In the genomic region with DNA sequence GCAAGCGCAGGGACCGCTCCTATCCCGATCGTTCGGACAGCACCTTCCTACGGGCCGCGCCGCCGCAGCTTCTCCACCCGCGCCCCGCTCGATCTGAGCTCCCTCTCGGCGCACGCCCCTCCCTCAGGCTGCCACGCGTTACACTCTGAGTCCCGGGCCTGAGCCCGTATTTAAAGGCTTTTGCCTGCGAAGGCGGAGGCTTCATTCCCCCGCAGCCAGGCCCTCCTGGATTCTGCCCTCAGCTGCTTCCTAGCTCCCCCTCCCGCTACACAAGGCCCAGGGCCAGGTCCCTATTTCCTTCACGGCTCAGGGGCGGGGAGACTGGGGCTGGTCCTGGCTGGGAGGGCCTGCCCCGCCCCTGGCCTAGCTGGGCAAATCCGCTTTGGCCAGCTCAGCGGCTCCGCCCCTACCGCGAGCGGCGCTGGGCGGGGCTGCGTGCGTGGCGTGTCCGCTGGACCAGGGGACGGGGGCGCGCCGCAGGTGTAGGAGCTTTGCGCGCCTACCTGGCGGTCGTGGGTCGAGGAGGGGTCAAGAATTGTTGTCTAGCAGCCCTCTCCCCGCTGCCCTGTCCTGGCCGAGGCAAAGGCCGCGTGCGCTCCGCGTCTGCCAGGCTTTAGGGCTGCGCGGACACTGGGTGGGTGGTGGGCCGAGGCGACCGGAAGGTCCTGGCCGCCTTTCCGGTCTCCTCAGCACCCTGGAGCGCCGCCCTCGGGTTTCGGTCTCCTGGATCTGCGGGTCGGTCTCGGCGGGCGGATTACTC, we compare ENCODE assay signal across 8 cellular contexts. TPM values are rescaled to one million over a fixed set of nuclear protein-coding genes. Genes with fewer than 3 reads are reported as not detected.
DNase-seq lines count a peak whose midpoint lies in the region; ATAC-seq and TF ChIP-seq lines count a peak whose summit lies in the region.

Gene UGDH, minus strand, starts transcription at position 144 of the 760 bp plus-strand sequence. CDS start 5,927 bp downstream, outside the sequence.

- peak within 1 kb of the TSS; percentile 91 for H3K27ac Mint-ChIP-seq in activated naive CD4-positive, alpha-beta T cell treated with anti-CD3 and anti-CD28 coated beads, Interleukin-2, amount 50 U/mL, for 24 hours

- peaks cover 11% of the 10 kb centered on the region for H3K9me3 Mint-ChIP-seq in activated naive CD4-positive, alpha-beta T cell treated with anti-CD3 and anti-CD28 coated beads, Interleukin-2, amount 50 U/mL, for 24 hours

- peaks cover 17% of the 10 kb centered on the region for H3K4me1 Mint-ChIP-seq in activated naive CD4-positive, alpha-beta T cell treated with anti-CD3 and anti-CD28 coated beads, Interleukin-2, amount 50 U/mL, for 24 hours

- peak; percentile 35 for TF ChIP-seq CTCF in GM10248 (IDR thresholded peaks at IDR 0.05; ENCODE audit: control extremely low read depth, extremely low read depth, low read depth, missing control alignments)

- H3K27ac ChIP-seq in temporal lobe (ENCODE audit: low read depth, low read length), result peak within 1 kb of the TSS; percentile 75

- H3K27me3 Mint-ChIP-seq in activated naive CD4-positive, alpha-beta T cell treated with anti-CD3 and anti-CD28 coated beads, Interleukin-2, amount 50 U/mL, for 24 hours, result no peaks in the 10 kb centered on the region

- ATAC-seq in HG02588 (IDR thresholded peaks at IDR 0.05; ENCODE audit: unreplicated experiment), result peak; percentile 96
- ATAC-seq in SK-N-SH treated with all-trans-retinoic acid at 6 μM for 48 hours, result peak; percentile 92

- peaks cover 18% of the 10 kb centered on the region for H3K36me3 Mint-ChIP-seq in activated naive CD4-positive, alpha-beta T cell treated with anti-CD3 and anti-CD28 coated beads, Interleukin-2, amount 50 U/mL, for 24 hours

- POLR2A ChIA-PET in GM10248 (lab: Yijun Ruan, JAX), result interaction anchor here (0.5 to 1.2 kb wide), 4 partner anchors 98 to 127 kb away, joined by 3 to 5 read pairs (median 5); partner anchors contain the start of gene SMIM14

- peak within 1 kb of the TSS; percentile 98 for H3K4me3 Mint-ChIP-seq in activated naive CD4-positive, alpha-beta T cell treated with anti-CD3 and anti-CD28 coated beads, Interleukin-2, amount 50 U/mL, for 24 hours

- CTCF ChIA-PET in GM10248 (lab: Yijun Ruan, JAX), result interaction anchor here (0.7 to 1.0 kb wide), 4 partner anchors 16 to 419 kb away, joined by 3 to 4 read pairs (median 3); no protein-coding TSS in a partner anchor

- DNase-seq in GM10248 (ENCODE audit: extremely low spot score) (peak; percentile 99), NCI-H1092 (lab: John Stamatoyannopoulos, UW) (peak; percentile 95), globus pallidus (ENCODE audit: low spot score) (peak; percentile 99), occipital lobe (lab: John Stamatoyannopoulos, UW) (peak; percentile 98)

TF ChIP-seq in SK-N-SH treated with all-trans-retinoic acid at 6 μM for 48 hours, 23 proteins besides CTCF, POLR2A, EP300 and RAD21:
- TF ChIP-seq TOX (CRISPR knock-in tag; IDR thresholded peaks at IDR 0.05; ENCODE audit: borderline replicate concordance) (no peak), RARB (CRISPR knock-in tag; IDR thresholded peaks at IDR 0.05) (no peak), ISL1 (CRISPR knock-in tag; IDR thresholded peaks at IDR 0.05) (no peak), ZFP30 (CRISPR knock-in tag; IDR thresholded peaks at IDR 0.05) (no peak), ARNTL (CRISPR knock-in tag; IDR thresholded peaks at IDR 0.05; ENCODE audit: borderline replicate concordance, low read depth) (no peak), TSHZ2 (CRISPR knock-in tag; IDR thresholded peaks at IDR 0.05) (peak; percentile 50; the same call in 1 of the 2 replicates), GLIS3 (CRISPR knock-in tag; IDR thresholded peaks at IDR 0.05) (peak; percentile 78; the same call in 1 of the 2 replicates), ZFP3 (CRISPR knock-in tag; IDR thresholded peaks at IDR 0.05) (peak; percentile 83)

RNA-seq across cellular contexts. Expression of gene UGDH, which starts in this region (rescaled TPM):
- 32.6 TPM for total RNA-seq in occipital lobe
- total RNA-seq in temporal lobe, result 24.6 TPM

Comparison
In these comparisons a context has a peak if more than half of its experiments do, and no peak if none do; other contexts are left out.
1. Peak in every context shown above with its lines: DNase-seq, ATAC-seq and H3K27ac ChIP-seq.